17 cellular contexts compared by ENCODE assay signal in the genomic region with DNA sequence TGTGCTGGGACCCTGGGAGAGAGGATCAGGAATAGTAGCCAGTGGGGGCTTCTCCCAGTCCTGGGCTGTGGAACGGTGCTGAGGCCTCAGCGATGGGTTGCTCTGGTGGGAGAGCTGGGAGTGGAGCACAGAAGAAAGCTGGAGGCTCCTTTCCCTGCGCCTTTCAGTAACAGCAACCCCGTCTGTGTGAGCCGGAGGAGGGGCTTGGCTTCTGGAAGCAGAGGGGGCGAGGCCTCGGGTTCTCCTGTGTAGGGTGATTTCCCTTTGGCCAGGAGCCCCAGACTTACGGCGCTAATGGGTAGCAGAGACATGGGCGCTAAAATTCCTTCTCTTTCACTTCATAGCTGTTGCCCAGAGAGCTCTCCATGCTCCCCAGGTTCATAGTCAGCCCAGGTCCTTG. TPM values are rescaled to one million over a fixed set of nuclear protein-coding genes. Genes with fewer than 3 reads are reported as not detected.
DNase-seq lines count a peak whose midpoint lies in the region; ATAC-seq and TF ChIP-seq lines count a peak whose summit lies in the region.
"Had no signal": no experiment of that assay in that cellular context is flagged by ENCODE, and none has a peak within 500 bp of the region (broad histone marks: within the 10 kb centered on the region; RNA-seq: fewer than 3 reads in every experiment).

No MANE protein-coding gene starts in this region.

- H3K36me3 ChIP-seq in GM23248 (ENCODE audit: low read depth) (no peaks in the 10 kb centered on the region), spleen (peaks cover 0 to 3% (median 0%) of the 10 kb centered on the region in 6 donors), BE2C (no peaks in the 10 kb centered on the region)
- H3K36me3 ChIP-seq: Peyer's patch had no signal

- no peak overlapping the region for H3K9ac ChIP-seq in GM23248

- peak; percentile 22 for DNase-seq in GM23248
- DNase-seq in dorsolateral prefrontal cortex = no peak
- DNase-seq in right cardiac atrium = peak; percentile 71 to 90 (median 81)
- no peak for DNase-seq in spleen
- no peak for DNase-seq in germinal center (ENCODE audit: low spot score)
- no peak for DNase-seq in BE2C
- DNase-seq: activated CD4-positive, alpha-beta T cell treated with anti-CD3 and anti-CD28 coated beads, Interleukin-2, amount 10 ng/mL, durations not matched to agents 7 days and 5 days; activated naive CD8-positive, alpha-beta T cell treated with anti-CD3 and anti-CD28 coated beads for 36 hours; CD8-positive, alpha-beta memory T cell; GOT3; KBM-7; kidney glomerular epithelial cell; NCI-H69 had no signal

- TF ChIP-seq CTCF in dorsolateral prefrontal cortex (IDR thresholded peaks at IDR 0.05 in 54 of 56, conservative IDR thresholded peaks at IDR 0.05 in 2 of 56; ENCODE audit: low read depth in 1 of 56, partially characterized antibody in 56 of 56) (no peak), spleen (IDR thresholded peaks at IDR 0.05 in 8 of 11, conservative IDR thresholded peaks at IDR 0.05 in 3 of 11) (no peak), BE2C (IDR thresholded peaks at IDR 0.05; ENCODE audit: low read depth, low read length) (no peak)

- ATAC-seq in right cardiac atrium (peak; percentile 68 to 69), GM21786 (IDR thresholded peaks at IDR 0.05; ENCODE audit: unreplicated experiment) (no peak), GM21528 (IDR thresholded peaks at IDR 0.05; ENCODE audit: low FRiP score, unreplicated experiment) (no peak)

- intact Hi-C loops in dorsolateral prefrontal cortex (cut with DNase I) (no loop called here), right cardiac atrium (cut with DNase I) (no loop called here), spleen (cut with DNase I; ENCODE audit: low total_unique reads) (no loop called here)

- no peaks in the 10 kb centered on the region for H3K79me2 ChIP-seq in GM23248 (ENCODE audit: insufficient read depth)

- H2AFZ ChIP-seq in GM23248 = no peak overlapping the region

- no peaks in the 10 kb centered on the region for H3K9me2 ChIP-seq in GM23248 (ENCODE audit: insufficient read depth)

- no peaks in the 10 kb centered on the region for H3K4me1 ChIP-seq in GM23248 (ENCODE audit: insufficient read depth)
- H3K4me1 ChIP-seq in right cardiac atrium (ENCODE audit: control insufficient read depth, insufficient read depth, low read length) = peaks cover 9% of the 10 kb centered on the region
- H3K4me1 ChIP-seq in spleen = peaks cover 0 to 68% (median 9%) of the 10 kb centered on the region in 6 donors
- no peaks in the 10 kb centered on the region for H3K4me1 ChIP-seq in BE2C

- H3K4me3 ChIP-seq in GM23248 = no peak overlapping the region
- H3K4me3 ChIP-seq in dorsolateral prefrontal cortex = peak overlapping the region in 6 of 59 donors; percentile 3 to 17 (median 10)
- H3K4me3 ChIP-seq in right cardiac atrium (ENCODE audit: low read length) = no peak overlapping the region
- H3K4me3 ChIP-seq in spleen = no peak overlapping the region
- no peak overlapping the region for H3K4me3 ChIP-seq in BE2C (ENCODE audit: low read depth, low read length)
- H3K4me3 ChIP-seq: Peyer's patch, smooth muscle cell had no signal

- TF ChIP-seq POLR2A in spleen (IDR thresholded peaks at IDR 0.05) = no peak

- H3K4me2 ChIP-seq in GM23248 (ENCODE audit: unreplicated experiment) = no peak overlapping the region
- H3K4me2 ChIP-seq: smooth muscle cell had no signal

- H3K9me3 ChIP-seq in GM23248 (ENCODE audit: low read depth) (no peaks in the 10 kb centered on the region), right cardiac atrium (ENCODE audit: control insufficient read depth, low read length) (no peaks in the 10 kb centered on the region), spleen (no peaks in the 10 kb centered on the region), BE2C (no peaks in the 10 kb centered on the region)
- H3K9me3 ChIP-seq: Peyer's patch had no signal

- H3K27me3 ChIP-seq in GM23248 (replicated peaks; ENCODE audit: insufficient read depth) = no peaks in the 10 kb centered on the region
- H3K27me3 ChIP-seq in dorsolateral prefrontal cortex = no peaks in the 10 kb centered on the region
- H3K27me3 ChIP-seq in right cardiac atrium (ENCODE audit: control insufficient read depth, insufficient read depth) = no peaks in the 10 kb centered on the region
- H3K27me3 ChIP-seq in spleen (replicated peaks in 1 of 7) = peaks cover 0 to 6% (median 0%) of the 10 kb centered on the region in 7 donors
- peaks cover 2% of the 10 kb centered on the region; the same call in 1 of the 2 replicates for H3K27me3 ChIP-seq in BE2C
- H3K27me3 ChIP-seq: Peyer's patch had no signal

- H3K27ac ChIP-seq in GM23248 = no peak overlapping the region
- H3K27ac ChIP-seq in dorsolateral prefrontal cortex = peak overlapping the region in 58 of 59 donors; percentile 19 to 90 (median 76)
- no peak overlapping the region for H3K27ac ChIP-seq in right cardiac atrium (ENCODE audit: low read length)
- peak overlapping the region in 7 of 8 donors; percentile 15 to 73 (median 55) for H3K27ac ChIP-seq in spleen

- no peaks in the 10 kb centered on the region for H4K20me1 ChIP-seq in GM23248 (ENCODE audit: insufficient read depth)

- in situ Hi-C loops in GM23248 (cut with MboI) = no loop called here

- H3F3A ChIP-seq in GM23248 (ENCODE audit: insufficient read depth) = no peaks in the 10 kb centered on the region

- WGBS in GM23248 (ENCODE audit: low coverage in 1 of 2, low lambda C conversion rate in 2 of 2, missing lambda C conversion rate in 2 of 2), 2 experiments = 22 to 33% methylated on average over 8 to 9 of the region's 10 CpGs
- WGBS in right cardiac atrium = 42% methylated on average over 10 of the region's 10 CpGs
- WGBS in spleen, 5 donors = 61 to 83% (median 73%) methylated on average over 10 of the region's 10 CpGs

RNA-seq across cellular contexts. Expression of gene DAAM2, which starts 55.0 kb away (rescaled TPM):
- 5.1 and 5.6 TPM in 2 replicates for total RNA-seq in GM23248 (2014; rRNA removed; shearing (Covaris generic))
- polyA plus RNA-seq in GM23248 (2016; fragmentation: Nextera tagmentation; extraction: Ambion mirVana) (1.8 and 2.0 TPM in 2 replicates), right cardiac atrium (9.9 TPM), spleen (10 to 100 TPM in 1 of 3 donors, 1 to 10 TPM in 2; 6.0 to 24.5 (median 7.3) TPM)
- total RNA-seq in dorsolateral prefrontal cortex (100 to 1,000 TPM in 95 of 120 experiments, 10 to 100 TPM in 25; 43.8 to 450 (median 152) TPM), right cardiac atrium (10 to 100 TPM in 2 of 4 donors, 1 to 10 TPM in 2; 7.2 to 11.5 (median 9.2) TPM), spleen (100 to 1,000 TPM in 3 of 7 donors, 10 to 100 TPM in 4; 26.0 to 115 (median 95.1) TPM)
- not detected for polyA plus RNA-seq in BE2C (2012; ENCODE audit: insufficient read depth, insufficient read length, low read depth)
- total RNA-seq: activated CD4-positive, alpha-beta T cell treated with anti-CD3 and anti-CD28 coated beads, Interleukin-2, amount 10 ng/mL, durations not matched to agents 7 days and 5 days; activated naive CD8-positive, alpha-beta T cell treated with anti-CD3 and anti-CD28 coated beads for 36 hours; CD8-positive, alpha-beta memory T cell had no signal
- polyA plus RNA-seq: CD8-positive, alpha-beta memory T cell had no signal

Comparison
In these comparisons a context has a peak if more than half of its experiments do, and no peak if none do; other contexts are left out.
1. DNase-seq: peak in GM23248 (single experiment) and right cardiac atrium (3 of 3); none in dorsolateral prefrontal cortex (0 of 10), spleen (single experiment), germinal center (single experiment) and BE2C (single experiment).
2. H3K27ac ChIP-seq: peak in dorsolateral prefrontal cortex (58 of 59) and spleen (7 of 8); none in GM23248 (single experiment) and right cardiac atrium (single experiment).
3. ATAC-seq: peak in right cardiac atrium (2 of 2); none in GM21786 (single experiment) and GM21528 (single experiment).